ENCODE assay signal across 8 cellular contexts in the genomic region with DNA sequence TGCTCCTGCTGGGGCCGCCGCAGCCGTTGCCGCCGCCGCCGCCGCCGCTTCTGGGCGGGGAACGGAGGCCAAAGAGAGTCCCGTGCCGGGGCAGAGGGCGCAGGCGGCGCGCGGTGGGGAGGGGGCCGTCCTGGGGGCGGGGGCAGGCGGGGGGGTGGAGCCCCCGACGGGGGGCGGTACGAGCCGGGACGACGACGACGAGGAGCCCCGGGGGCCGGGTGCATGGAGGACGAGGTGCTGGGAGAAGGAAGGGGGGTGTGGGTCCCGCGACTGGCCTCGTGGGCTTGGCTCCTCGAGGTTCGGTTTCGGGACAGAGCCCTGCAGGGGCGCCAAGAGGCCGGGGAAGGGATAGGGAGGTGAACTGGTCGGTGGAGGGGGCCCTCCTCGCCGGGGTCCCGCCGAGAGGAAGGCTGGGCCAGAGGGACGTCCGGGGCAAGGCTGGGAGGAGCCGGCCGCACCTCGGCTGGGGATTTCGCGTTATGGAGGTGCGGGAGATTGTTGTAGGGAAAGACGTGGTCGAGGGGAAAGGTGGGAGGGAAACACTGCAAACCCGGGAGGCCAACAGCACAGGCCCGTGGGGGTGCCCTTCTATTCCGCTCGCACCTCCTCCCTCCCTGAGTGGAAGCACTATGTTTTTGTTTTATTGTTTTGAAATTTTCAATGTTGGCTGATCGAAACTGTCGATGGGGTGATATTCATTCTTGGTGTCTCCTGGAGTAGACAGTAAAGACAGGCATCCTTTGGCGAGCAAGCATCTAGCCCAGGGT. TPM values are rescaled to one million over a fixed set of nuclear protein-coding genes. Genes with fewer than 3 reads are reported as not detected.
A peak's percentile ranks its signal among the peaks of the same experiment; 100 is the strongest.
DNase-seq lines count a peak whose midpoint lies in the region; ATAC-seq, FAIRE-seq and TF ChIP-seq lines count a peak whose summit lies in the region.

No MANE protein-coding gene starts in this region.

- TF ChIP-seq RAD21 in A549 (conservative IDR thresholded peaks at IDR 0.05 in 1 of 2, IDR thresholded peaks at IDR 0.05 in 1 of 2), result no peak

- H3K27ac ChIP-seq in A549, result peak overlapping the region in 1 of 2 experiments; percentile 68; a peak in 2 of 6 replicates
- no peak overlapping the region for H3K27ac ChIP-seq in effector memory CD4-positive, alpha-beta T cell (ENCODE audit: insufficient read depth, low read length, poor library complexity, severe bottlenecking)

- peak; percentile 23 to 71 for DNase-seq in A549 (ENCODE audit: low read depth in 1 of 2, low spot score in 1 of 2)
- DNase-seq in GM19239 (ENCODE audit: insufficient read length, low spot score), result no peak
- peak; percentile 27 for DNase-seq in UCSD-AML1 (lab: John Stamatoyannopoulos, UW; ENCODE audit: unreplicated experiment)
- peak; percentile 39 to 42 (median 40) for DNase-seq in effector memory CD4-positive, alpha-beta T cell
- peak; percentile 22 for DNase-seq in myocyte (ENCODE audit: low read depth)
- no peak for DNase-seq in DMS79 (lab: John Stamatoyannopoulos, UW)
- no peak for DNase-seq in NCI-H2107 (lab: John Stamatoyannopoulos, UW)

- POLR2A ChIA-PET in A549 (lab: Yijun Ruan, JAX), result no interaction called here

- FAIRE-seq in A549 (lab: Jason Lieb, UNC) (no peak), GM19239 (lab: Jason Lieb, UNC) (peak; percentile 54)

- no peaks in the 10 kb centered on the region for H3K36me3 ChIP-seq in effector memory CD4-positive, alpha-beta T cell (ENCODE audit: control insufficient read depth, insufficient read depth, low read length)

- CTCF ChIA-PET in A549 (lab: Yijun Ruan, JAX), result no interaction called here

- no peak for TF ChIP-seq EP300 in A549 (IDR thresholded peaks at IDR 0.05)

- H3K9me3 ChIP-seq in A549, result no peaks in the 10 kb centered on the region
- no peaks in the 10 kb centered on the region for H3K9me3 ChIP-seq in effector memory CD4-positive, alpha-beta T cell (ENCODE audit: control insufficient read depth, low read length)

- H3K27me3 ChIP-seq in effector memory CD4-positive, alpha-beta T cell (replicated peaks; ENCODE audit: control insufficient read depth, insufficient read depth, low read length, poor library complexity, severe bottlenecking), result no peaks in the 10 kb centered on the region

- 22% methylated on average over 22 of the region's 63 CpGs for WGBS in A549 (ENCODE audit: missing lambda C conversion rate)

- H3K4me2 ChIP-seq in A549, result no peak overlapping the region; the same call in 2 of the 3 replicates

- TF ChIP-seq CTCF in A549 (IDR thresholded peaks at IDR 0.05), result no peak

- no peaks in the 10 kb centered on the region for H3K4me1 ChIP-seq in A549
- peaks cover 2% of the 10 kb centered on the region for H3K4me1 ChIP-seq in effector memory CD4-positive, alpha-beta T cell (ENCODE audit: control insufficient read depth, insufficient read depth, low read length, poor library complexity, severe bottlenecking)

- H3K4me3 ChIP-seq in A549, result no peak overlapping the region
- H3K4me3 ChIP-seq in effector memory CD4-positive, alpha-beta T cell (ENCODE audit: insufficient read depth, low read depth, low read length, poor library complexity, severe bottlenecking), result peak overlapping the region; percentile 44

- ATAC-seq in A549 (peak in 1 of 2 experiments; percentile 2; a peak in 3 of 6 replicates), HG03442 (IDR thresholded peaks at IDR 0.05; ENCODE audit: unreplicated experiment) (no peak)

- no peak for TF ChIP-seq POLR2A in A549 (IDR thresholded peaks at IDR 0.05; ENCODE audit: low read length)

TF ChIP-seq in A549, 52 proteins besides CTCF, POLR2A, EP300 and RAD21:
- TF ChIP-seq SMC3 (IDR thresholded peaks at IDR 0.05), result no peak
- no peak for TF ChIP-seq ZSCAN20 (CRISPR knock-in tag; IDR thresholded peaks at IDR 0.05)
- peak; percentile 49; the same call in 1 of the 2 replicates for TF ChIP-seq MAX (IDR thresholded peaks at IDR 0.05)
- no peak for TF ChIP-seq ZC3H11A (IDR thresholded peaks at IDR 0.05)

RNA-seq across cellular contexts. Expression of gene BCORL1, which starts 1.9 kb away (rescaled TPM):
- 1.4 and 2.3 TPM in 2 replicates for polyA plus RNA-seq in A549 (2011; rRNA removed)
- polyA plus RNA-seq in A549 (2012; cell fraction: cytosol; rRNA removed), result 1.7 and 2.5 TPM in 2 replicates
- polyA plus RNA-seq in A549 (2012; cell fraction: nucleus; rRNA removed), result 5.6 and 5.7 TPM in 2 replicates
- polyA plus RNA-seq in A549 (2017; fragmentation: RNase III; extraction: RNeasy Plus Mini Kit Qiagen cat#74134 plus additional on column Dnase treatment), result 4.8 to 6.3 TPM (median 6.1 TPM) in 3 replicates
- 3.1 and 5.9 TPM in 2 replicates for polyA minus RNA-seq in A549 (2011; rRNA and poly(A)+ RNA removed)
- 0.94 and 1.5 TPM in 2 replicates for total RNA-seq in myocyte
- polyA plus RNA-seq in myocyte (2012), result 4.4 TPM

Comparison
In these comparisons a context has a peak if more than half of its experiments do, and no peak if none do; other contexts are left out.
1. DNase-seq: peak in A549 (2 of 2), UCSD-AML1 (single experiment), effector memory CD4-positive, alpha-beta T cell (3 of 3) and myocyte (single experiment); none in GM19239 (single experiment), DMS79 (single experiment) and NCI-H2107 (single experiment).